In genomic region chr21:41369105-41369914, GRCh38 we compare ENCODE assay signal across 8 cellular contexts. TPM values are rescaled to one million over a fixed set of nuclear protein-coding genes. Genes with fewer than 3 reads are reported as not detected.
DNase-seq lines count a peak whose midpoint lies in the region; ATAC-seq and TF ChIP-seq lines count a peak whose summit lies in the region.

No MANE protein-coding gene starts in this region.

- no peak for TF ChIP-seq EP300 in SK-N-SH (IDR thresholded peaks at IDR 0.05; ENCODE audit: borderline replicate concordance in 1 of 2, low read depth in 1 of 2, low read length in 1 of 2)

- H3K27me3 ChIP-seq in SK-N-SH (ENCODE audit: insufficient read depth) (0 out of 2 replicates have a peak, but pooled peaks cover 6% of the 10 kb centered on the region), tibial artery (no peaks in the 10 kb centered on the region)

- no peaks in the 10 kb centered on the region for H3K36me3 ChIP-seq in ES-I3 (ENCODE audit: insufficient read depth, low read length)
- H3K36me3 ChIP-seq in SK-N-SH (replicated peaks in 1 of 2; ENCODE audit: control insufficient read depth in 1 of 2, insufficient read depth in 2 of 2, low read length in 1 of 2), result no peaks in the 10 kb centered on the region
- H3K36me3 ChIP-seq in tibial artery, result no peaks in the 10 kb centered on the region

- no peaks in the 10 kb centered on the region for H3K79me2 ChIP-seq in SK-N-SH (ENCODE audit: insufficient read depth)

- no peaks in the 10 kb centered on the region for H3F3A ChIP-seq in SK-N-SH (replicated peaks; ENCODE audit: insufficient read depth)

- H3K27ac ChIP-seq in SK-N-SH (ENCODE audit: low read depth in 2 of 2, low read length in 1 of 2), result no peak overlapping the region
- no peak overlapping the region for H3K27ac ChIP-seq in tibial artery

- DNase-seq in SK-N-SH, result peak; percentile 42
- peak; percentile 3 to 19 for DNase-seq in cardiac fibroblast (ENCODE audit: low read depth in 2 of 2)
- peak; percentile 89 for DNase-seq in mesenteric fat pad (ENCODE audit: low spot score)
- peak in 1 of 2 donors; percentile 66 for DNase-seq in tibial artery
- DNase-seq in DMS114 treated with DMSO at 0.1 percent for 48 hours (lab: John Stamatoyannopoulos, UW; ENCODE audit: unreplicated experiment), result no peak

- POLR2A ChIA-PET in SK-N-SH (lab: Yijun Ruan, JAX), result no interaction called here

- WGBS in SK-N-SH (ENCODE audit: low lambda C conversion rate), result 13% methylated on average over 8 of the region's 29 CpGs

- CTCF ChIA-PET in SK-N-SH (lab: Yijun Ruan, JAX), result interaction anchor here (0.5 kb wide), 1 partner anchor 364 kb away, joined by 4 read pairs; no protein-coding TSS in a partner anchor

- H3K9me3 ChIP-seq in ES-I3 (ENCODE audit: control insufficient read depth, insufficient read depth, low read length) (no peaks in the 10 kb centered on the region), SK-N-SH (no peaks in the 10 kb centered on the region), tibial artery (no peaks in the 10 kb centered on the region)

- H3K9me2 ChIP-seq in SK-N-SH, result no peaks in the 10 kb centered on the region

- no peak overlapping the region for H3K4me3 ChIP-seq in SK-N-SH (ENCODE audit: low read depth in 2 of 2, low read length in 1 of 2)
- no peak overlapping the region for H3K4me3 ChIP-seq in cardiac fibroblast (replicated peaks in 1 of 2; ENCODE audit: low read depth in 2 of 2, low read length in 2 of 2)
- H3K4me3 ChIP-seq in tibial artery, result peak overlapping the region; percentile 35 to 52

- H4K20me1 ChIP-seq in SK-N-SH (ENCODE audit: insufficient read depth), result no peaks in the 10 kb centered on the region

- H3K9ac ChIP-seq in ES-I3 (ENCODE audit: low read depth, low read length) (peak overlapping the region; percentile 73; the same call in 1 of the 2 replicates), SK-N-SH (no peak overlapping the region)

- no peaks in the 10 kb centered on the region; the same call in 1 of the 2 replicates for H3K4me1 ChIP-seq in ES-I3 (ENCODE audit: insufficient read depth, low read length)
- H3K4me1 ChIP-seq in SK-N-SH (ENCODE audit: control insufficient read depth in 1 of 2, insufficient read depth in 2 of 2, low read depth in 1 of 2, low read length in 1 of 2), result no peaks in the 10 kb centered on the region
- peaks cover 0 to 13% (median 11%) of the 10 kb centered on the region in 4 donors for H3K4me1 ChIP-seq in tibial artery

- intact Hi-C loops in tibial artery (cut with DNase I; ENCODE audit: low total_unique reads), result no loop called here

- no peak overlapping the region for H3K4me2 ChIP-seq in SK-N-SH

- TF ChIP-seq RAD21 in SK-N-SH (IDR thresholded peaks at IDR 0.05; ENCODE audit: low read length), result no peak

- peak; percentile 38 for ATAC-seq in HG02571 (IDR thresholded peaks at IDR 0.05; ENCODE audit: unreplicated experiment)
- no peak for ATAC-seq in GM19324 (IDR thresholded peaks at IDR 0.05; ENCODE audit: low FRiP score, unreplicated experiment)

- H2AFZ ChIP-seq in SK-N-SH (ENCODE audit: low read depth), result peak overlapping the region; percentile 32; the same call in 1 of the 2 replicates

- TF ChIP-seq CTCF in SK-N-SH (IDR thresholded peaks at IDR 0.05) (no peak), cardiac fibroblast (IDR thresholded peaks at IDR 0.05; ENCODE audit: low read depth, low read length) (no peak), tibial artery (IDR thresholded peaks at IDR 0.05) (no peak)

TF ChIP-seq in SK-N-SH, 30 proteins besides CTCF, POLR2A, EP300 and RAD21:
- TF ChIP-seq YY1 (IDR thresholded peaks at IDR 0.05; ENCODE audit: low read depth), result no peak
- TF ChIP-seq MAX (IDR thresholded peaks at IDR 0.05; ENCODE audit: low read depth), result no peak
- TF ChIP-seq SIN3A (IDR thresholded peaks at IDR 0.05; ENCODE audit: borderline replicate concordance, low read depth, low read length), result no peak
- TF ChIP-seq SMC3 (IDR thresholded peaks at IDR 0.05; ENCODE audit: low read depth, low read length), result no peak
- no peak for TF ChIP-seq RCOR1 (IDR thresholded peaks at IDR 0.05; ENCODE audit: low read length)
- TF ChIP-seq MEF2A (IDR thresholded peaks at IDR 0.05; ENCODE audit: borderline replicate concordance, low read depth), result no peak
- no peak for TF ChIP-seq TEAD4 (IDR thresholded peaks at IDR 0.05; ENCODE audit: borderline replicate concordance, insufficient read depth)
- no peak for TF ChIP-seq ELF1 (IDR thresholded peaks at IDR 0.05)
- no peak for TF ChIP-seq RFX5 (IDR thresholded peaks at IDR 0.05; ENCODE audit: low read length)
- no peak for TF ChIP-seq GABPA (IDR thresholded peaks at IDR 0.05; ENCODE audit: low read depth)
- no peak for TF ChIP-seq FOXJ3 (CRISPR knock-in tag; IDR thresholded peaks at IDR 0.05)
- TF ChIP-seq GATA2 (CRISPR knock-in tag; IDR thresholded peaks at IDR 0.05), result no peak
- TF ChIP-seq TAF1 (IDR thresholded peaks at IDR 0.05; ENCODE audit: borderline replicate concordance, low read depth, low read length), result no peak
- no peak for TF ChIP-seq TCF12 (IDR thresholded peaks at IDR 0.05)
- TF ChIP-seq EZH2phosphoT487 (IDR thresholded peaks at IDR 0.05; ENCODE audit: borderline replicate concordance, low read depth), result no peak
- no peak for TF ChIP-seq JUND (IDR thresholded peaks at IDR 0.05)
- TF ChIP-seq RXRA (IDR thresholded peaks at IDR 0.05; ENCODE audit: borderline replicate concordance, low read depth), result no peak
- TF ChIP-seq ZBTB33 (IDR thresholded peaks at IDR 0.05; ENCODE audit: borderline replicate concordance, low read depth), result no peak
- TF ChIP-seq FOXM1 (IDR thresholded peaks at IDR 0.05; ENCODE audit: low read depth), result no peak

RNA-seq across cellular contexts. Expression of gene MX2, which starts 7.5 kb away (rescaled TPM):
- 0.06 and 0.08 TPM in 2 replicates for polyA plus RNA-seq in SK-N-SH (2012; rRNA removed)
- polyA plus RNA-seq in SK-N-SH (2012; cell fraction: cytosol; rRNA removed), result 0.05 TPM in 2 replicates
- 0.15 and 0.25 TPM in 2 replicates for polyA plus RNA-seq in SK-N-SH (2012; cell fraction: nucleus; rRNA removed)
- 39.9 TPM for total RNA-seq in mesenteric fat pad

RNA-seq across cellular contexts. Expression of gene FAM3B, which starts 52.7 kb away (rescaled TPM):
- polyA plus RNA-seq in SK-N-SH (2012; rRNA removed), result not detected in 2 replicates
- polyA plus RNA-seq in SK-N-SH (2012; cell fraction: cytosol; rRNA removed), result 0.04 TPM in 1 of 2 replicates, not detected in the other
- polyA plus RNA-seq in SK-N-SH (2012; cell fraction: nucleus; rRNA removed), result not detected in 2 replicates
- 0.90 TPM for total RNA-seq in mesenteric fat pad

RNA-seq across cellular contexts. Expression of gene MX1, which starts 56.7 kb away (rescaled TPM):
- polyA plus RNA-seq in SK-N-SH (2012; rRNA removed), result 1.6 and 1.9 TPM in 2 replicates
- polyA plus RNA-seq in SK-N-SH (2012; cell fraction: cytosol; rRNA removed), result 1.1 TPM in 2 replicates
- polyA plus RNA-seq in SK-N-SH (2012; cell fraction: nucleus; rRNA removed), result 6.9 and 7.6 TPM in 2 replicates
- total RNA-seq in mesenteric fat pad, result 60.3 TPM

Comparison
In these comparisons a context has a peak if more than half of its experiments do, and no peak if none do; other contexts are left out.
1. H3K4me3 ChIP-seq: peak in tibial artery (2 of 2); none in SK-N-SH (0 of 2) and cardiac fibroblast (0 of 2).